Comparison of ENCODE assay signal across 11 cellular contexts in the genomic region with DNA sequence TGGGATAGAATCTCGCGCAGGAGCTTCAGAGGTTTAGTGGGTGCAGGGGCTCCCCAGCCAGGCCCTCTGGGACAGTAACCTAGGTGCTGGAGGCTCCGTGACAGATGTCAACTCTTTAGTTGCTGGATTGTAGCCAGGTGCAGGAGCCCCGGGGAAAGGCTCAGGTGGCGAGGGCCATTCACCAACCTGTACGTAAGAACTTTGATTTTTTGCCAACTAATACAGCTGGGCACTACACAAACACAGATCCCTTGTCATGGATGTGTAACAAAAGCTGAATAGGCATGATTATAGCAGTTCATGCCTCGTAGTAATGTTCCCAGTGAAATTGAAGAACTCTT.
A peak's percentile ranks its signal among the peaks of the same experiment; 100 is the strongest.
DNase-seq lines count a peak whose midpoint lies in the region; ATAC-seq, FAIRE-seq and TF ChIP-seq lines count a peak whose summit lies in the region.
"Had no signal": no experiment of that assay in that cellular context is flagged by ENCODE, and none has a peak within 500 bp of the region (broad histone marks: within the 10 kb centered on the region; RNA-seq: fewer than 3 reads in every experiment).

No MANE protein-coding gene starts in this region.

- BruUV-seq in Panc1 (replicated peaks; lab: Mats Ljungman, UMichigan) = no TSS peak

- ATAC-seq in GM21367 (IDR thresholded peaks at IDR 0.05; ENCODE audit: unreplicated experiment) (peak; percentile 11), Panc1 (peak; percentile 41; the same call in 1 of the 2 replicates), pancreas (peak; percentile 84 to 91 (median 88)), GM19397 (IDR thresholded peaks at IDR 0.05; ENCODE audit: unreplicated experiment) (no peak)

- WGBS in pancreas, 2 donors = 9 to 16% methylated on average over 7 of the region's 7 CpGs

- H3K4me3 ChIP-seq in Panc1 (ENCODE audit: low read depth in 2 of 2, low read length in 2 of 2) (no peak overlapping the region), pancreas (peak overlapping the region in 1 of 4 donors; percentile 13)
- H3K4me3 ChIP-seq: lung, tibial artery had no signal

- in situ Hi-C loops in Panc1 (cut with HindIII; ENCODE audit: low pct_unique_long_range_greater_than_20kb, low sequenced_read_pairs) = no loop called here

- H3K36me3 ChIP-seq in Panc1 (ENCODE audit: control insufficient read depth, insufficient read depth, low read length) (no peaks in the 10 kb centered on the region), pancreas (no peaks in the 10 kb centered on the region)
- H3K36me3 ChIP-seq: tibial artery had no signal

- H3K9me3 ChIP-seq in Panc1 (ENCODE audit: control insufficient read depth, insufficient read depth, low read depth, low read length) (no peaks in the 10 kb centered on the region), pancreas (no peaks in the 10 kb centered on the region)
- H3K9me3 ChIP-seq: tibial artery had no signal

- FAIRE-seq in pancreas (lab: Jason Lieb, UNC) = no peak
- no peak for FAIRE-seq in RCC 7860 (lab: Jason Lieb, UNC)
- no peak for FAIRE-seq in H54 (lab: Jason Lieb, UNC)

- H3K27me3 ChIP-seq in Panc1 (ENCODE audit: control insufficient read depth, insufficient read depth, low read length) (peaks cover 2% of the 10 kb centered on the region; the same call in 1 of the 2 replicates), pancreas (no peaks in the 10 kb centered on the region)

- intact Hi-C loops in Panc1 (cut with micrococcal nuclease; ENCODE audit: unreplicated experiment) = loop anchor here (5.0 to 10.0 kb wide), 2 partner anchors 1058 to 1455 kb away; no protein-coding TSS in a partner anchor
- intact Hi-C loops in pancreas (cut with DNase I) = loop anchor here in 2 of 3 donors (10.0 kb wide), 2 partner anchors 1245 to 1455 kb away; no protein-coding TSS in a partner anchor

- POLR2A ChIA-PET in Panc1 (lab: Charles Lee) = no interaction called here

- CTCF ChIA-PET in Panc1 (lab: Charles Lee) = interaction anchor here (0.6 to 1.2 kb wide), 9 partner anchors 15 to 1453 kb away, joined by 3 to 10 read pairs (median 3); no protein-coding TSS in a partner anchor

- H3K4me1 ChIP-seq in Panc1 (ENCODE audit: control insufficient read depth, insufficient read depth, low read length) (0 out of 2 replicates have a peak, but pooled peaks cover 4% of the 10 kb centered on the region), pancreas (peaks cover 0 to 2% (median 0%) of the 10 kb centered on the region in 3 donors)
- H3K4me1 ChIP-seq: tibial artery had no signal

- peak; percentile 97 for DNase-seq in NCI-H2029 (lab: John Stamatoyannopoulos, UW)
- DNase-seq in Panc1 (ENCODE audit: low read depth, low spot score) = no peak
- peak in 3 of 6 donors; percentile 72 to 88 (median 83) for DNase-seq in pancreas
- no peak for DNase-seq in RCC 7860 (ENCODE audit: low spot score)
- no peak for DNase-seq in H54 (ENCODE audit: insufficient read length, low spot score)
- no peak for DNase-seq in middle frontal gyrus (ENCODE audit: extremely low spot score, low spot score)
- DNase-seq: MV-4-11, tibial artery had no signal

- H3K27ac ChIP-seq in Panc1 (ENCODE audit: low read length) = no peak overlapping the region
- no peak overlapping the region for H3K27ac ChIP-seq in pancreas
- H3K27ac ChIP-seq: tibial artery had no signal

- no peak for TF ChIP-seq POLR2A in H54 (IDR thresholded peaks at IDR 0.05; ENCODE audit: low read depth, low read length)

- TF ChIP-seq CTCF in Panc1 (IDR thresholded peaks at IDR 0.05) (peak; percentile 62), pancreas (IDR thresholded peaks at IDR 0.05) (peak in 1 of 4 donors; percentile 5)
